Comparison of ENCODE assay signal across 15 cellular contexts in genomic region chr4:24800273-24800880, GRCh38. TPM values are rescaled to one million over a fixed set of nuclear protein-coding genes. Genes with fewer than 3 reads are reported as not detected.
DNase-seq lines count a peak whose midpoint lies in the region; FAIRE-seq and TF ChIP-seq lines count a peak whose summit lies in the region.
"Had no signal": no experiment of that assay in that cellular context is flagged by ENCODE, and none has a peak within 500 bp of the region (broad histone marks: within the 10 kb centered on the region; RNA-seq: fewer than 3 reads in every experiment).

No MANE protein-coding gene starts in this region.

- no peak overlapping the region for H3K27ac ChIP-seq in HUES48 (ENCODE audit: low read depth, low read length)
- H3K27ac ChIP-seq in H1 (ENCODE audit: low read depth, low read length): no peak overlapping the region
- no peak overlapping the region for H3K27ac ChIP-seq in spleen
- H3K27ac ChIP-seq: SK-N-MC had no signal

- H3K56ac ChIP-seq in H1 (replicated peaks; ENCODE audit: insufficient read length, low read depth, low read length): no peak overlapping the region

- no peak for TF ChIP-seq EP300 in H1 (IDR thresholded peaks at IDR 0.05; ENCODE audit: borderline replicate concordance in 1 of 2, low read depth in 2 of 2, low read length in 2 of 2)

- H3K18ac ChIP-seq in H1 (ENCODE audit: extremely low read depth, low read length): peak overlapping the region; percentile 51; the same call in 1 of the 2 replicates

- no peak overlapping the region for H3K14ac ChIP-seq in H1 (ENCODE audit: insufficient read length)

- peak in 1 of 2 experiments; percentile 59 for DNase-seq in H1 (ENCODE audit: low read depth in 1 of 2, low spot score in 2 of 2)
- peak; percentile 35 for DNase-seq in left kidney (ENCODE audit: low read depth, low spot score)
- DNase-seq in spleen: no peak
- no peak for DNase-seq in hypothalamus (lab: John Stamatoyannopoulos, UW)
- no peak for DNase-seq in central memory CD4-positive, alpha-beta T cell
- no peak for DNase-seq in DMS53 (lab: John Stamatoyannopoulos, UW)
- DNase-seq in GM12891 (ENCODE audit: insufficient read length, low spot score): no peak
- DNase-seq: activated CD4-positive, alpha-beta memory T cell treated with anti-CD3 and anti-CD28 coated beads for 36 hours; amniotic stem cell; mucosa of descending colon; NCI-H82; stimulated activated naive CD4-positive, alpha-beta T cell treated with Interleukin-2 at 50 U/mL for 16 hours had no signal

- H3K27me3 ChIP-seq in HUES48 (ENCODE audit: control insufficient read depth, insufficient read depth, low read length) (peaks cover 69% of the 10 kb centered on the region), H1 (replicated peaks in 1 of 4; ENCODE audit: control insufficient read depth in 3 of 4, extremely low read depth in 1 of 4, insufficient read depth in 3 of 4, low read length in 3 of 4) (peaks cover 13 to 43% (median 34%) of the 10 kb centered on the region in 4 experiments), spleen (replicated peaks in 1 of 7) (peaks cover 0 to 69% (median 19%) of the 10 kb centered on the region in 7 donors)

- peak overlapping the region; percentile 47 for H4K8ac ChIP-seq in H1 (ENCODE audit: extremely low read depth, insufficient read depth, low read length)

- 0 out of 2 replicates have a peak overlapping the region, but pooled peaks have one; percentile 18 for H2BK15ac ChIP-seq in H1 (ENCODE audit: low read length)

- H3K23ac ChIP-seq in H1 (ENCODE audit: insufficient read length): no peak overlapping the region

- H2BK12ac ChIP-seq in H1 (ENCODE audit: low read depth, low read length): peak overlapping the region; percentile 72; the same call in 1 of the 2 replicates

- no peak overlapping the region for H3K4ac ChIP-seq in H1 (replicated peaks; ENCODE audit: insufficient read length, low read depth, low read length)

- no peak overlapping the region for H2BK20ac ChIP-seq in H1 (ENCODE audit: low read length)

- CTCF ChIA-PET in H1 (lab: Charles Lee; ENCODE audit: partially characterized antibody): interaction anchor here (1.7 to 2.6 kb wide), 2 partner anchors 11 to 115 kb away, joined by 6 to 7 read pairs; no protein-coding TSS in a partner anchor

- no peaks in the 10 kb centered on the region for H3K79me1 ChIP-seq in H1 (ENCODE audit: low read depth, low read length)

- H2AFZ ChIP-seq in H1 (ENCODE audit: low read length): peak overlapping the region; percentile 67; the same call in 1 of the 2 replicates

- H3K23me2 ChIP-seq in H1 (ENCODE audit: low read depth, low read length): peaks cover 14% of the 10 kb centered on the region; the same call in 1 of the 2 replicates

- peaks cover 16% of the 10 kb centered on the region; the same call in 1 of the 2 replicates for H3K4me1 ChIP-seq in HUES48 (ENCODE audit: control insufficient read depth, insufficient read depth, low read length)
- H3K4me1 ChIP-seq in H1 (replicated peaks in 1 of 4; ENCODE audit: control insufficient read depth in 3 of 4, insufficient read depth in 4 of 4, low read length in 3 of 4): peaks cover 1 to 19% (median 12%) of the 10 kb centered on the region in 4 experiments
- peaks cover 0 to 22% (median 3%) of the 10 kb centered on the region in 6 donors for H3K4me1 ChIP-seq in spleen

- H4K5ac ChIP-seq in H1 (ENCODE audit: insufficient read length, low read depth, low read length): peak overlapping the region; percentile 20

- no peak overlapping the region for H3K9ac ChIP-seq in HUES48 (ENCODE audit: low read depth, low read length)
- H3K9ac ChIP-seq in H1 (replicated peaks in 1 of 4; ENCODE audit: extremely low read depth in 1 of 4, low read depth in 3 of 4, low read length in 3 of 4): peak overlapping the region in 2 of 4 experiments; percentile 14 to 18; a peak in 2 of 7 replicates

- TF ChIP-seq CTCF in H1 (IDR thresholded peaks at IDR 0.05; ENCODE audit: control extremely low read depth in 1 of 3, insufficient read depth in 1 of 3, low read depth in 1 of 3, low read length in 3 of 3) (no peak), spleen (IDR thresholded peaks at IDR 0.05 in 8 of 11, conservative IDR thresholded peaks at IDR 0.05 in 3 of 11) (no peak)

- POLR2A ChIA-PET in H1 (lab: Charles Lee; ENCODE audit: partially characterized antibody): no interaction called here

- no peaks in the 10 kb centered on the region for H3K79me2 ChIP-seq in H1 (ENCODE audit: control insufficient read depth in 1 of 2, insufficient read depth in 2 of 2, low read length in 2 of 2)

- no peak overlapping the region for H2BK5ac ChIP-seq in H1 (ENCODE audit: low read depth, low read length)

- H3K9me3 ChIP-seq in HUES48 (ENCODE audit: control insufficient read depth, insufficient read depth, low read length) (no peaks in the 10 kb centered on the region), H1 (ENCODE audit: insufficient read depth in 2 of 2, low read depth in 1 of 2, low read length in 1 of 2) (peaks cover 0 to 6% of the 10 kb centered on the region in 2 experiments; a peak in 1 of 4 replicates), spleen (no peaks in the 10 kb centered on the region)
- H3K9me3 ChIP-seq: mucosa of descending colon had no signal

- peaks cover 0 to 2% of the 10 kb centered on the region in 2 experiments for H4K20me1 ChIP-seq in H1 (replicated peaks in 1 of 2; ENCODE audit: control insufficient read depth in 1 of 2, insufficient read depth in 2 of 2, low read length in 2 of 2)

- peak overlapping the region; percentile 82 for H4K91ac ChIP-seq in H1 (replicated peaks; ENCODE audit: insufficient read length, low read length)

- 4% methylated on average over 25 of the region's 26 CpGs; no CpG with 5 or more reads in 1 of the 2 experiments for WGBS in H1 (ENCODE audit: extremely low coverage in 1 of 2, insufficient coverage in 1 of 2, insufficient read length in 1 of 2, insufficient replicate concordance in 2 of 2, low coverage in 1 of 2, low lambda C conversion rate in 2 of 2, missing lambda C conversion rate in 1 of 2), 2 experiments
- WGBS in spleen, 5 donors: 6 to 9% (median 6%) methylated on average over 22 to 26 of the region's 26 CpGs

- TF ChIP-seq RAD21 in H1 (IDR thresholded peaks at IDR 0.05 in 1 of 2, conservative IDR thresholded peaks at IDR 0.05 in 1 of 2; ENCODE audit: low read depth in 2 of 2, low read length in 2 of 2): no peak; a peak in 1 of 4 replicates

- TF ChIP-seq POLR2A in H1 (IDR thresholded peaks at IDR 0.05; ENCODE audit: control extremely low read depth in 1 of 2, low read depth in 2 of 2, low read length in 2 of 2) (no peak), spleen (IDR thresholded peaks at IDR 0.05) (no peak), GM12891 (IDR thresholded peaks at IDR 0.05; ENCODE audit: low read depth, low read length) (no peak)

- no peak for FAIRE-seq in H1 (lab: Jason Lieb, UNC)
- no peak for FAIRE-seq in GM12891 (lab: Jason Lieb, UNC)
- FAIRE-seq: GM12878 had no signal

- intact Hi-C loops in spleen (cut with DNase I; ENCODE audit: low total_unique reads): no loop called here

- no peak overlapping the region for H2BK120ac ChIP-seq in H1 (replicated peaks; ENCODE audit: low read depth, low read length)

- H3K4me3 ChIP-seq in HUES48 (ENCODE audit: low read depth, low read length): peak overlapping the region; percentile 55
- peak overlapping the region; percentile 43 to 64 (median 54) for H3K4me3 ChIP-seq in H1 (ENCODE audit: extremely low read depth in 1 of 4, insufficient read depth in 2 of 4, low read depth in 3 of 4, low read length in 4 of 4)
- H3K4me3 ChIP-seq in spleen: peak overlapping the region in 6 of 8 donors; percentile 7 to 58 (median 24)
- H3K4me3 ChIP-seq: GM12878, mucosa of descending colon, SK-N-MC had no signal

- no peaks in the 10 kb centered on the region for H3K36me3 ChIP-seq in HUES48 (ENCODE audit: control insufficient read depth, insufficient read depth, low read length)
- H3K36me3 ChIP-seq in H1 (ENCODE audit: control insufficient read depth in 2 of 4, insufficient read depth in 4 of 4, low read length in 3 of 4): peaks cover 0 to 6% (median 0%) of the 10 kb centered on the region in 4 experiments; a peak in 1 of 8 replicates
- no peaks in the 10 kb centered on the region for H3K36me3 ChIP-seq in spleen

- H2AK5ac ChIP-seq in H1 (ENCODE audit: low read depth, low read length): no peak overlapping the region

- H3K4me2 ChIP-seq in H1 (ENCODE audit: insufficient read depth in 1 of 2, low read depth in 2 of 2, low read length in 2 of 2): peak overlapping the region; percentile 93 to 96

TF ChIP-seq in H1, 55 proteins besides CTCF, POLR2A, EP300 and RAD21 (continues in another document):
- no peak for TF ChIP-seq KDM1A (IDR thresholded peaks at IDR 0.05; ENCODE audit: borderline replicate concordance, low read length)
- peak; percentile 33 for TF ChIP-seq ASH2L (IDR thresholded peaks at IDR 0.05; ENCODE audit: low read length)
- no peak for TF ChIP-seq TEAD4 (IDR thresholded peaks at IDR 0.05; ENCODE audit: low read depth, low read length)
- peak; percentile 78 for TF ChIP-seq KDM4A (IDR thresholded peaks at IDR 0.05; ENCODE audit: low read depth, low read length, severe bottlenecking)

TF ChIP-seq in GM12891, 5 proteins besides CTCF, POLR2A, EP300 and RAD21:
- no peak for TF ChIP-seq SPI1 (IDR thresholded peaks at IDR 0.05; ENCODE audit: low read depth, low read length)
- no peak for TF ChIP-seq TAF1 (IDR thresholded peaks at IDR 0.05; ENCODE audit: low read depth, low read length)
- TF ChIP-seq PAX5 (IDR thresholded peaks at IDR 0.05; ENCODE audit: insufficient read depth, low read length, severe bottlenecking): no peak
- no peak for TF ChIP-seq POLR2AphosphoS5 (IDR thresholded peaks at IDR 0.05; ENCODE audit: low read depth, low read length)
- TF ChIP-seq POU2F2 (IDR thresholded peaks at IDR 0.05; ENCODE audit: low read depth, low read length): no peak

RNA-seq across cellular contexts. Expression of gene SOD3, which starts 5.0 kb away (rescaled TPM):
- 4.9 and 5.5 TPM in 2 replicates for total RNA-seq in H1 (2021; fragmentation: NEBNext Ultra II Directional; extraction: Animal tissue kit (Norgen Biotek cat#: 25700))
- polyA plus RNA-seq in H1 (2011; rRNA removed) (4.9 and 10.4 TPM in 2 replicates), spleen (10 to 100 TPM in 1 of 3 donors, 1 to 10 TPM in 2; 4.0 to 13.8 (median 9.6) TPM)
- polyA plus RNA-seq in H1 (2011; cell fraction: cytosol; rRNA removed): 3.9 TPM
- 5.6 TPM for polyA plus RNA-seq in H1 (2011; cell fraction: nucleus; rRNA removed)
- 6.3 to 13.6 TPM (median 10.4 TPM) in 4 replicates for polyA plus RNA-seq in H1 (2012, experiment 1 of 2)
- 6.9 TPM for polyA plus RNA-seq in H1 (2012, experiment 2 of 2)
- 14.2 TPM for polyA plus RNA-seq in H1 (2013, experiment 1 of 2)
- polyA plus RNA-seq in H1 (2013, experiment 2 of 2): 15.8 TPM
- 0.78 and 1.5 TPM in 2 replicates for polyA minus RNA-seq in H1 (2011; rRNA and poly(A)+ RNA removed)
- polyA minus RNA-seq in H1 (2011; cell fraction: cytosol; rRNA and poly(A)+ RNA removed): 4.7 TPM
- 3.3 TPM for polyA minus RNA-seq in H1 (2011; cell fraction: nucleus; rRNA and poly(A)+ RNA removed)
- 10 to 100 TPM in 6 of 7 donors, 1 to 10 TPM in 1; 8.6 to 28.8 (median 17.0) TPM for total RNA-seq in spleen
- polyA plus RNA-seq in GM12891 (2012; ENCODE audit: low read depth, missing spikeins): not detected
- total RNA-seq: activated CD4-positive, alpha-beta memory T cell treated with anti-CD3 and anti-CD28 coated beads for 36 hours; GM12878 had no signal
- polyA plus RNA-seq: GM12878 had no signal
